In genomic region chr6:24497254-24497989, GRCh38 we compare ENCODE assay signal across 1 cellular context.
TF ChIP-seq lines count a peak whose summit lies in the region.

No MANE protein-coding gene starts in this region.

TF ChIP-seq in WTC11, 78 proteins besides CTCF, POLR2A, EP300 and RAD21 (continued from another document):
- TF ChIP-seq ZNF281 (CRISPR knock-in tag; IDR thresholded peaks at IDR 0.05) (no peak), ZNF232 (CRISPR knock-in tag; IDR thresholded peaks at IDR 0.05) (no peak), PREB (CRISPR knock-in tag; IDR thresholded peaks at IDR 0.05; ENCODE audit: borderline replicate concordance) (no peak), ZBTB43 (CRISPR knock-in tag; IDR thresholded peaks at IDR 0.05) (no peak), ELF4 (CRISPR knock-in tag; IDR thresholded peaks at IDR 0.05; ENCODE audit: low read depth) (no peak), USF1 (CRISPR knock-in tag; IDR thresholded peaks at IDR 0.05) (no peak), ESRRA (CRISPR knock-in tag; IDR thresholded peaks at IDR 0.05; ENCODE audit: borderline replicate concordance) (no peak)
